8 cellular contexts compared by ENCODE assay signal in genomic region chr12:108691154-108691994, GRCh38. TPM values are rescaled to one million over a fixed set of nuclear protein-coding genes. Genes with fewer than 3 reads are reported as not detected.
DNase-seq lines count a peak whose midpoint lies in the region; ATAC-seq and TF ChIP-seq lines count a peak whose summit lies in the region.

No MANE protein-coding gene starts in this region.

- H3K27ac ChIP-seq in psoas muscle = peak overlapping the region; percentile 95
- H3K27ac ChIP-seq in uterus = peak overlapping the region; percentile 95 to 99

- peaks cover 55% of the 10 kb centered on the region for H3K4me1 Mint-ChIP-seq in T-helper 1 cell treated with Interleukin-12 subunit alpha and Interleukin-12 subunit beta and Interleukin-4 antibody, amounts not matched to agents 30 μg/mL and 1 μg/mL, for 36 hours (ENCODE audit: low read depth)

- peak; percentile 52 to 70 for TF ChIP-seq POLR2A in uterus (IDR thresholded peaks at IDR 0.05)

- intact Hi-C loops in left ventricle myocardium superior (cut with micrococcal nuclease) = loop anchor here (5.0 kb wide), 1 partner anchor 36 kb away; no protein-coding TSS in a partner anchor
- intact Hi-C loops in psoas muscle (cut with DNase I) = loop anchor here in 1 of 2 donors (2.0 kb wide), 1 partner anchor 39 kb away; the partner anchor contains the start of gene CORO1C
- intact Hi-C loops in uterus (cut with DNase I; ENCODE audit: low total_unique reads) = no loop called here

- H3K36me3 Mint-ChIP-seq in T-helper 1 cell treated with Interleukin-12 subunit alpha and Interleukin-12 subunit beta and Interleukin-4 antibody, amounts not matched to agents 30 μg/mL and 1 μg/mL, for 36 hours (ENCODE audit: low read depth) = peaks cover 4% of the 10 kb centered on the region

- peak; percentile 71 for ATAC-seq in HG02798 (IDR thresholded peaks at IDR 0.05; ENCODE audit: poor library complexity, unreplicated experiment)
- peak; percentile 89 for ATAC-seq in left ventricle myocardium superior
- ATAC-seq in psoas muscle = peak; percentile 87 to 94 (median 88)

- no peaks in the 10 kb centered on the region for H3K27me3 Mint-ChIP-seq in T-helper 1 cell treated with Interleukin-12 subunit alpha and Interleukin-12 subunit beta and Interleukin-4 antibody, amounts not matched to agents 30 μg/mL and 1 μg/mL, for 36 hours (ENCODE audit: low read depth)

- H3K4me3 ChIP-seq in psoas muscle = peak overlapping the region; percentile 55
- peak overlapping the region in 1 of 2 donors; percentile 15 for H3K4me3 ChIP-seq in uterus

- WGBS in psoas muscle, 3 donors = 3 to 8% (median 3%) methylated on average over 13 of the region's 13 CpGs

- H3K27me3 ChIP-seq in psoas muscle (ENCODE audit: insufficient read depth in 3 of 3, low read length in 2 of 3) = no peaks in the 10 kb centered on the region
- H3K27me3 ChIP-seq in uterus = no peaks in the 10 kb centered on the region

- peak; percentile 30; the same call in 1 of the 2 replicates for TF ChIP-seq CTCF in GM12874 (IDR thresholded peaks at IDR 0.05; ENCODE audit: insufficient read depth, low read depth, low read length)
- peak; percentile 44 for TF ChIP-seq CTCF in psoas muscle (IDR thresholded peaks at IDR 0.05)
- TF ChIP-seq CTCF in uterus (IDR thresholded peaks at IDR 0.05) = peak in 3 of 4 experiments; percentile 41 to 83 (median 54)

- no peaks in the 10 kb centered on the region for H3K9me3 Mint-ChIP-seq in T-helper 1 cell treated with Interleukin-12 subunit alpha and Interleukin-12 subunit beta and Interleukin-4 antibody, amounts not matched to agents 30 μg/mL and 1 μg/mL, for 36 hours

- no peaks in the 10 kb centered on the region for H3K9me3 ChIP-seq in psoas muscle
- no peaks in the 10 kb centered on the region for H3K9me3 ChIP-seq in uterus

- H3K4me3 Mint-ChIP-seq in T-helper 1 cell treated with Interleukin-12 subunit alpha and Interleukin-12 subunit beta and Interleukin-4 antibody, amounts not matched to agents 30 μg/mL and 1 μg/mL, for 36 hours = peak overlapping the region; percentile 82

- H3K4me1 ChIP-seq in psoas muscle (peaks cover 86% of the 10 kb centered on the region), uterus (peaks cover 31 to 55% of the 10 kb centered on the region in 2 donors)

- H3K27ac Mint-ChIP-seq in T-helper 1 cell treated with Interleukin-12 subunit alpha and Interleukin-12 subunit beta and Interleukin-4 antibody, amounts not matched to agents 30 μg/mL and 1 μg/mL, for 36 hours = peak overlapping the region; percentile 97

- DNase-seq in NCI-H146 (lab: John Stamatoyannopoulos, UW) = peak; percentile 98
- peak; percentile 60 to 99 (median 93) for DNase-seq in amygdala (lab: John Stamatoyannopoulos, UW)
- DNase-seq in left ventricle myocardium superior = peak; percentile 96
- peak; percentile 95 to 98 for DNase-seq in psoas muscle
- DNase-seq in uterus = peak; percentile 96 to 98

- peaks cover 0 to 6% of the 10 kb centered on the region in 2 donors for H3K36me3 ChIP-seq in psoas muscle (ENCODE audit: insufficient read depth in 1 of 2, low read depth in 1 of 2)
- no peaks in the 10 kb centered on the region for H3K36me3 ChIP-seq in uterus

RNA-seq across cellular contexts. Expression of gene CORO1C, which starts 39.9 kb away (rescaled TPM):
- total RNA-seq in left ventricle myocardium superior (68.0 TPM), psoas muscle (10 to 100 TPM; 32.4 to 67.1 (median 59.2) TPM), uterus (100 to 1,000 TPM; 129 to 357 (median 235) TPM)
- 10 to 100 TPM; 16.9 to 40.5 (median 19.4) TPM for polyA plus RNA-seq in psoas muscle

RNA-seq across cellular contexts. Expression of gene SELPLG, which starts 57.7 kb away (rescaled TPM):
- total RNA-seq in left ventricle myocardium superior (4.1 TPM), psoas muscle (1 to 10 TPM; 1.5 to 2.3 (median 1.8) TPM), uterus (1 to 10 TPM; 1.5 to 6.5 (median 2.9) TPM)
- polyA plus RNA-seq in psoas muscle = 1 to 10 TPM in 2 of 3 donors, under 1 TPM in 1; 0.62 to 3.8 (median 1.2) TPM
